11 cellular contexts compared by ENCODE assay signal in the genomic region with DNA sequence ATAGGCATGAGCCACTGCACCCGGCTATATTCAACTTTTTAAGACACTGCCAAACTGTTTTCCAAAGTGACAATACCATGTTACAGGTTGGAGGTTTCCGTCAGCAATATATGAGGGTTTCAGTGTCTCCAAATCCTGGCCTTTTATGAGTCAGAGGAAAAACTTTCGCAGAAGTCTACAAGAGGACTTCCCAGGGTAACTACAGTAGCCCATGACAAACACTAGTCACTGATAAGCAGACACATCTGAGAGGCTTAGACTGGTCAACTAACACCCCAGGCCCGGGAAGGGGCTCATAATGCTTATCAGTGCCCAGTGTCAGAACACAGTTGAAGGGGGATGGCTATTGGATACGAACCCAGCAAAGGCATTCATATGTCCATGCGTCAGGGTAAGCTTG.
A peak's percentile ranks its signal among the peaks of the same experiment; 100 is the strongest.
DNase-seq lines count a peak whose midpoint lies in the region; ATAC-seq and TF ChIP-seq lines count a peak whose summit lies in the region.
"Had no signal": no experiment of that assay in that cellular context is flagged by ENCODE, and none has a peak within 500 bp of the region (broad histone marks: within the 10 kb centered on the region; RNA-seq: fewer than 3 reads in every experiment).

No MANE protein-coding gene starts in this region.

- DNase-seq in AG08395 (ENCODE audit: low spot score) (peak; percentile 35), IMR-90 (peak; percentile 78), mammary epithelial cell (peak; percentile 5), mesenchymal stem cell (peak; percentile 65), pons (ENCODE audit: low spot score) (no peak), cardiac septum (ENCODE audit: low spot score) (no peak), tibial nerve (ENCODE audit: low spot score in 2 of 2) (no peak)
- no peak for DNase-seq in activated effector memory CD4-positive, alpha-beta T cell treated with Interleukin-2 at 50 U/mL for 16 hours
- DNase-seq: activated CD4-positive, alpha-beta T cell treated with anti-CD3 and anti-CD28 coated beads, Interleukin-2, amount 10 ng/mL, durations not matched to agents 7 days and 5 days; GF-D8; NCI-H1417 treated with DMSO at 0.1 percent for 48 hours had no signal

- H3K27me3 ChIP-seq in IMR-90 (ENCODE audit: control insufficient read depth, insufficient read depth, low read length), result no peaks in the 10 kb centered on the region
- no peaks in the 10 kb centered on the region for H3K27me3 ChIP-seq in mammary epithelial cell (ENCODE audit: insufficient read depth, low read length)
- H3K27me3 ChIP-seq in mesenchymal stem cell (ENCODE audit: control insufficient read depth in 1 of 2, insufficient read depth in 1 of 2, low read length in 2 of 2), result no peaks in the 10 kb centered on the region
- H3K27me3 ChIP-seq in tibial nerve, result no peaks in the 10 kb centered on the region

- H3K4me3 ChIP-seq in IMR-90 (ENCODE audit: insufficient read depth, low read depth, low read length) (no peak overlapping the region), mammary epithelial cell (replicated peaks in 1 of 3; ENCODE audit: insufficient read depth in 1 of 3, low read depth in 2 of 3, low read length in 3 of 3) (no peak overlapping the region), mesenchymal stem cell (ENCODE audit: insufficient read depth in 1 of 2, low read depth in 1 of 2, low read length in 2 of 2) (no peak overlapping the region), tibial nerve (no peak overlapping the region)

- TF ChIP-seq POLR2A in IMR-90 (IDR thresholded peaks at IDR 0.05; ENCODE audit: low read depth, low read length) (no peak), tibial nerve (IDR thresholded peaks at IDR 0.05) (no peak)

- H3K4ac ChIP-seq in IMR-90 (ENCODE audit: low read depth, low read length) (peak overlapping the region; percentile 74), mesenchymal stem cell (ENCODE audit: low read depth in 1 of 2, low read length in 2 of 2) (no peak overlapping the region)

- H2BK12ac ChIP-seq in mesenchymal stem cell (ENCODE audit: low read length in 2 of 2), result no peak overlapping the region

- H3K18ac ChIP-seq in IMR-90 (ENCODE audit: low read depth, low read length) (peak overlapping the region; percentile 39; the same call in 1 of the 2 replicates), mesenchymal stem cell (ENCODE audit: low read depth in 1 of 2, low read length in 2 of 2) (no peak overlapping the region)

- in situ Hi-C loops in IMR-90 (cut with MboI; ENCODE audit: low sequenced_read_pairs), result no loop called here
- in situ Hi-C loops in mammary epithelial cell (cut with MboI; ENCODE audit: low sequenced_read_pairs in 2 of 2), result no loop called here

- no peaks in the 10 kb centered on the region for H3K79me2 ChIP-seq in mammary epithelial cell (ENCODE audit: insufficient read depth, low read length)

- peaks cover 2% of the 10 kb centered on the region for H3K4me1 ChIP-seq in IMR-90 (ENCODE audit: control insufficient read depth, insufficient read depth, low read length)
- no peaks in the 10 kb centered on the region for H3K4me1 ChIP-seq in mammary epithelial cell (ENCODE audit: insufficient read depth, low read length)
- peaks cover 4% of the 10 kb centered on the region for H3K4me1 ChIP-seq in mesenchymal stem cell (ENCODE audit: control insufficient read depth, insufficient read depth, low read depth, low read length)
- no peaks in the 10 kb centered on the region for H3K4me1 ChIP-seq in tibial nerve

- H4K20me1 ChIP-seq in IMR-90 (ENCODE audit: insufficient read depth, low read length) (no peaks in the 10 kb centered on the region; the same call in 1 of the 2 replicates), mammary epithelial cell (ENCODE audit: insufficient read depth, low read length) (no peaks in the 10 kb centered on the region)

- no peak for TF ChIP-seq CTCF in IMR-90 (conservative IDR thresholded peaks at IDR 0.05; ENCODE audit: low read depth, low read length)
- no peak for TF ChIP-seq CTCF in mammary epithelial cell (conservative IDR thresholded peaks at IDR 0.05 in 1 of 2, IDR thresholded peaks at IDR 0.05 in 1 of 2; ENCODE audit: extremely low read depth in 1 of 2, insufficient read depth in 1 of 2, low read depth in 1 of 2, low read length in 2 of 2)
- TF ChIP-seq CTCF in tibial nerve (IDR thresholded peaks at IDR 0.05), result no peak

- 100% methylated on average over 1 of the region's 6 CpGs; no CpG with 5 or more reads in 1 of the 2 experiments for WGBS in IMR-90 (ENCODE audit: extremely low coverage in 2 of 2, insufficient read length in 1 of 2), 2 experiments
- WGBS in mammary epithelial cell (ENCODE audit: low coverage, missing lambda C conversion rate), result 100% methylated on average over 6 of the region's 6 CpGs
- 54% methylated on average over 6 of the region's 6 CpGs for WGBS in mesenchymal stem cell
- WGBS in tibial nerve, 2 donors, result 86 to 92% methylated on average over 6 of the region's 6 CpGs

- no peak overlapping the region for H2AFZ ChIP-seq in IMR-90 (replicated peaks; ENCODE audit: low read length, poor library complexity)
- no peak overlapping the region for H2AFZ ChIP-seq in mammary epithelial cell (ENCODE audit: low read depth, low read length)
- no peak overlapping the region for H2AFZ ChIP-seq in mesenchymal stem cell (ENCODE audit: low read depth, low read length)

- H2BK20ac ChIP-seq in IMR-90 (ENCODE audit: low read depth, low read length), result peak overlapping the region; percentile 21; the same call in 1 of the 2 replicates

- BruUV-seq in IMR-90 (replicated peaks; lab: Mats Ljungman, UMichigan), result no TSS peak
- BruUV-seq in mammary epithelial cell (replicated peaks; lab: Mats Ljungman, UMichigan), result no TSS peak

- intact Hi-C loops in IMR-90 (cut with micrococcal nuclease), result no loop called here
- intact Hi-C loops in mammary epithelial cell (cut with micrococcal nuclease), result no loop called here
- intact Hi-C loops in cardiac septum (cut with DNase I), result no loop called here

- POLR2A ChIA-PET in IMR-90 (lab: Charles Lee; ENCODE audit: unreplicated experiment), result no interaction called here

- H3K56ac ChIP-seq in IMR-90 (ENCODE audit: extremely low read depth, insufficient read depth, low read length), result no peak overlapping the region

- H2BK120ac ChIP-seq in IMR-90 (ENCODE audit: low read depth, low read length) (peak overlapping the region; percentile 51; the same call in 1 of the 2 replicates), mesenchymal stem cell (ENCODE audit: low read depth, low read length) (no peak overlapping the region)

- CTCF ChIA-PET in IMR-90 (lab: Yijun Ruan, JAX) (no interaction called here), mammary epithelial cell (lab: Charles Lee; ENCODE audit: low non-redundant PET) (no interaction called here)

- H2BK15ac ChIP-seq in IMR-90 (ENCODE audit: low read depth, low read length), result peak overlapping the region; percentile 23; the same call in 1 of the 3 replicates
- no peak overlapping the region for H2BK15ac ChIP-seq in mesenchymal stem cell (ENCODE audit: low read depth, poor library complexity, severe bottlenecking)

- peaks cover 0 to 28% of the 10 kb centered on the region in 2 experiments; a peak in 2 of 4 replicates for H3K79me1 ChIP-seq in IMR-90 (ENCODE audit: low read depth in 1 of 2, low read length in 2 of 2)
- no peaks in the 10 kb centered on the region for H3K79me1 ChIP-seq in mesenchymal stem cell (replicated peaks; ENCODE audit: low read length, poor library complexity, severe bottlenecking)

- peak overlapping the region; percentile 3 for H2AK9ac ChIP-seq in IMR-90 (replicated peaks; ENCODE audit: low read depth, low read length, poor library complexity)

- H3K27ac ChIP-seq in IMR-90 (ENCODE audit: insufficient read depth, low read length), result no peak overlapping the region
- H3K27ac ChIP-seq in mammary epithelial cell (ENCODE audit: insufficient read depth, low read depth, low read length), result no peak overlapping the region
- peak overlapping the region; percentile 18 for H3K27ac ChIP-seq in mesenchymal stem cell (ENCODE audit: low read length, poor library complexity, severe bottlenecking)
- H3K27ac ChIP-seq in tibial nerve, result no peak overlapping the region

- H3K23ac ChIP-seq in IMR-90 (ENCODE audit: low read depth, low read length) (no peak overlapping the region), mesenchymal stem cell (ENCODE audit: low read length in 2 of 2) (no peak overlapping the region)

- TF ChIP-seq EP300 in tibial nerve (IDR thresholded peaks at IDR 0.05), result no peak

- no peak overlapping the region for H3K4me2 ChIP-seq in IMR-90 (ENCODE audit: low read depth, low read length)
- no peak overlapping the region for H3K4me2 ChIP-seq in mammary epithelial cell (ENCODE audit: insufficient read depth, low read depth, low read length)
- H3K4me2 ChIP-seq in mesenchymal stem cell (ENCODE audit: low read length, poor library complexity, severe bottlenecking), result no peak overlapping the region

- H4K5ac ChIP-seq in IMR-90 (ENCODE audit: low read depth, low read length), result peak overlapping the region; percentile 26; the same call in 1 of the 2 replicates

- H3K9ac ChIP-seq in IMR-90 (ENCODE audit: low read depth, low read length) (no peak overlapping the region), mammary epithelial cell (ENCODE audit: insufficient read depth, low read length) (no peak overlapping the region), mesenchymal stem cell (ENCODE audit: low read length) (no peak overlapping the region)

- TF ChIP-seq RAD21 in IMR-90 (IDR thresholded peaks at IDR 0.05; ENCODE audit: low read length), result no peak

- H2BK5ac ChIP-seq in IMR-90 (ENCODE audit: low read depth, low read length, poor library complexity, severe bottlenecking) (peak overlapping the region; percentile 32), mesenchymal stem cell (ENCODE audit: low read depth, low read length, poor library complexity, severe bottlenecking) (no peak overlapping the region)

- peak overlapping the region; percentile 77 for H4K91ac ChIP-seq in IMR-90 (ENCODE audit: insufficient read depth, low read depth, low read length)
- H4K91ac ChIP-seq in mesenchymal stem cell (ENCODE audit: low read length), result no peak overlapping the region

- H3K9me3 ChIP-seq in IMR-90 (ENCODE audit: control insufficient read depth, insufficient read depth, low read length) (no peaks in the 10 kb centered on the region), mammary epithelial cell (replicated peaks; ENCODE audit: insufficient read depth, low read length) (no peaks in the 10 kb centered on the region), mesenchymal stem cell (ENCODE audit: control insufficient read depth, low read length) (no peaks in the 10 kb centered on the region), tibial nerve (no peaks in the 10 kb centered on the region)

- peak; percentile 66 for ATAC-seq in IMR-90 (ENCODE audit: low read depth)

- H3K36me3 ChIP-seq in IMR-90 (ENCODE audit: control insufficient read depth, insufficient read depth, low read length) (no peaks in the 10 kb centered on the region; the same call in 1 of the 2 replicates), mammary epithelial cell (ENCODE audit: insufficient read depth, low read length) (no peaks in the 10 kb centered on the region), mesenchymal stem cell (ENCODE audit: control insufficient read depth in 1 of 2, insufficient read depth in 2 of 2, low read depth in 1 of 2, low read length in 2 of 2) (no peaks in the 10 kb centered on the region), tibial nerve (no peaks in the 10 kb centered on the region)

- H3K9me1 ChIP-seq in IMR-90 (ENCODE audit: insufficient read depth, low read length), result peaks cover 19% of the 10 kb centered on the region

- dilution Hi-C loops in IMR-90 (cut with HindIII; ENCODE audit: low sequenced_read_pairs, unreplicated experiment), result no loop called here
- dilution Hi-C loops in mammary epithelial cell (cut with HindIII; ENCODE audit: low sequenced_read_pairs), result no loop called here

- H3K14ac ChIP-seq in IMR-90 (replicated peaks; ENCODE audit: low read depth, low read length), result peak overlapping the region; percentile 44; the same call in 1 of the 2 replicates
- no peak overlapping the region for H3K14ac ChIP-seq in mesenchymal stem cell (ENCODE audit: low read length in 2 of 2)

- no peak overlapping the region for H4K8ac ChIP-seq in IMR-90 (ENCODE audit: low read depth in 2 of 2, low read length in 2 of 2)
- no peak overlapping the region for H4K8ac ChIP-seq in mesenchymal stem cell (ENCODE audit: low read length)

- H2AK5ac ChIP-seq in IMR-90 (ENCODE audit: low read depth, low read length), result peak overlapping the region; percentile 90; the same call in 1 of the 2 replicates
- H2AK5ac ChIP-seq in mesenchymal stem cell (ENCODE audit: low read length, severe bottlenecking), result peak overlapping the region; percentile 83

Comparison
In these comparisons a context has a peak if more than half of its experiments do, and no peak if none do; other contexts are left out.
1. DNase-seq: peak in AG08395 (single experiment), IMR-90 (single experiment), mammary epithelial cell (single experiment) and mesenchymal stem cell (single experiment); none in activated effector memory CD4-positive, alpha-beta T cell treated with Interleukin-2 at 50 U/mL for 16 hours (single experiment), pons (single experiment), cardiac septum (single experiment) and tibial nerve (0 of 2).